In genomic region chr15:58379454-58379853, GRCh38 we compare ENCODE assay signal across 5 cellular contexts. TPM values are rescaled to one million over a fixed set of nuclear protein-coding genes. Genes with fewer than 3 reads are reported as not detected.
"Had no signal": no experiment of that assay in that cellular context is flagged by ENCODE, and none has a peak within 500 bp of the region (broad histone marks: within the 10 kb centered on the region; RNA-seq: fewer than 3 reads in every experiment).

No MANE protein-coding gene starts in this region.

RNA-seq across cellular contexts. Expression of gene LIPC, which starts 52.3 kb away (rescaled TPM):
- total RNA-seq: neural crest cell, osteocyte, psoas muscle, smooth muscle cell had no signal
- polyA plus RNA-seq: neural cell, smooth muscle cell had no signal
